Comparison of ENCODE assay signal across 11 cellular contexts in the genomic region with DNA sequence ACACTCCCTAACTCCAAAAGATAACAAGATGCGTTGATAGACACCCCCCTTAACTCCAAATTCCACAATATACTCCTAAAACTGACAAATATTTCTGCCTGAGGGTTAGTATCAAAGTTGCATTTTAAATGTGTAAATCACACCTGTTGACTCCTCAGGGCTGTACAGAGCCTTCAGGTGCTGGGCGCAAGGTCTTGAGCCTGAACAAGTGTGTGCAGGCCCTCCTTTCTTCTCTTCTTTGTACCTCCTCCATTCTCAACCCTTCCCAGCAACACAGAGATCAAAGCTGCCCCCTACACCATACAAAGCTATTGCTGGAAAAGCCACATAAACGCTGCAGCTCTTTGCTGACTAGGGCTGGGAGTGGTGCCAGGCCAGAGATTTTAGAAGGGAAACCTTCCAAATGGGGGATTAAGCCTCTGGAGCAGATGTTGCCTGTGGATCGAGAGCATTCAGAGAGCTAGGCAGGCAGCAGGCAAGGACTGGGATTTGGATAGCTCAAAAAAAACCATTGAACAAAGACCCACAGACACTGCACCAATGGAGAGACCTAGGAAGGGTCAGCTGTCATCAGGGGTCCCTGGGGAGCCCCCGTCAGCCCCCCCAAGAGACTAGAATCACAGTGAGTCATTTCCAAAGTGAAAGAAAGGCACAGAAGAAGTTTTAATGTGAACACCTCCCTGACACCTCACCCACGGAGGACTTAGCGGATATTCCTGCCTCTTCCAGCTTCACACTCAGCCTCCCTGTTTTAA. TPM values are rescaled to one million over a fixed set of nuclear protein-coding genes. Genes with fewer than 3 reads are reported as not detected.
DNase-seq lines count a peak whose midpoint lies in the region; ATAC-seq and TF ChIP-seq lines count a peak whose summit lies in the region.
"Had no signal": no experiment of that assay in that cellular context is flagged by ENCODE, and none has a peak within 500 bp of the region (broad histone marks: within the 10 kb centered on the region; RNA-seq: fewer than 3 reads in every experiment).

No MANE protein-coding gene starts in this region.

- H3F3A ChIP-seq in smooth muscle cell (ENCODE audit: low read depth), result peaks cover 12% of the 10 kb centered on the region

- H3K27ac ChIP-seq in SJCRH30 (peak overlapping the region; percentile 56), smooth muscle cell (ENCODE audit: low read depth) (peak overlapping the region; percentile 59)

- no peaks in the 10 kb centered on the region for H3K27me3 ChIP-seq in SJCRH30
- no peaks in the 10 kb centered on the region for H3K27me3 ChIP-seq in smooth muscle cell (ENCODE audit: low read depth)

- peak overlapping the region; percentile 21 for H2AFZ ChIP-seq in smooth muscle cell (ENCODE audit: low read depth)

- H3K9me3 ChIP-seq in SJCRH30 (replicated peaks), result no peaks in the 10 kb centered on the region
- no peaks in the 10 kb centered on the region for H3K9me3 ChIP-seq in smooth muscle cell (replicated peaks; ENCODE audit: low read depth)

- H3K4me3 Mint-ChIP-seq in glutamatergic neuron (ENCODE audit: unreplicated experiment), result no peak overlapping the region

- peak overlapping the region; percentile 79 for H3K4me2 ChIP-seq in smooth muscle cell

- no peaks in the 10 kb centered on the region for H4K20me1 ChIP-seq in smooth muscle cell (ENCODE audit: low read depth)

- peak overlapping the region; percentile 60 for H3K27ac Mint-ChIP-seq in glutamatergic neuron (ENCODE audit: unreplicated experiment)

- no peaks in the 10 kb centered on the region for H3K79me2 ChIP-seq in smooth muscle cell (ENCODE audit: low read depth)

- peaks cover 15% of the 10 kb centered on the region for H3K4me1 ChIP-seq in SJCRH30
- H3K4me1 ChIP-seq in smooth muscle cell (ENCODE audit: low read depth), result peaks cover 18% of the 10 kb centered on the region

- WGBS in smooth muscle cell (ENCODE audit: low lambda C conversion rate), result 53% methylated on average over 7 of the region's 7 CpGs

- peaks cover 19% of the 10 kb centered on the region for H3K4me1 Mint-ChIP-seq in glutamatergic neuron (ENCODE audit: low read depth, unreplicated experiment)

- H3K9ac ChIP-seq in smooth muscle cell (ENCODE audit: low read depth), result peak overlapping the region; percentile 22

- peaks cover 1% of the 10 kb centered on the region for H3K9me3 Mint-ChIP-seq in glutamatergic neuron (ENCODE audit: unreplicated experiment)

- H3K4me3 ChIP-seq in GM12865 (ENCODE audit: low read depth, low read length) (no peak overlapping the region), SJCRH30 (peak overlapping the region; percentile 30), smooth muscle cell (peak overlapping the region; percentile 17)

- H3K36me3 ChIP-seq in SJCRH30, result no peaks in the 10 kb centered on the region
- no peaks in the 10 kb centered on the region for H3K36me3 ChIP-seq in smooth muscle cell (ENCODE audit: low read depth)

- no peaks in the 10 kb centered on the region for H3K36me3 Mint-ChIP-seq in glutamatergic neuron (ENCODE audit: unreplicated experiment)

- no peak for ATAC-seq in GM18909 (IDR thresholded peaks at IDR 0.05; ENCODE audit: poor library complexity, unreplicated experiment)
- ATAC-seq in GM18858 (IDR thresholded peaks at IDR 0.05; ENCODE audit: unreplicated experiment), result no peak

- TF ChIP-seq CTCF in GM12865 (IDR thresholded peaks at IDR 0.05; ENCODE audit: insufficient read depth, low read depth, low read length, missing control alignments), result no peak
- TF ChIP-seq CTCF in glutamatergic neuron (IDR thresholded peaks at IDR 0.05; ENCODE audit: partially characterized antibody, unreplicated experiment), result no peak
- no peak for TF ChIP-seq CTCF in smooth muscle cell (IDR thresholded peaks at IDR 0.05; ENCODE audit: borderline replicate concordance, insufficient read depth, poor library complexity, severe bottlenecking)

- DNase-seq in GM12865 (ENCODE audit: low read depth), result peak; percentile 47
- DNase-seq in SJCRH30, result peak; percentile 91 to 97
- peak; percentile 64 for DNase-seq in glutamatergic neuron
- DNase-seq in smooth muscle cell (lab: John Stamatoyannopoulos, UW; ENCODE audit: unreplicated experiment), result peak; percentile 25
- DNase-seq in iPS-NIHi11 (ENCODE audit: low spot score), result no peak
- no peak for DNase-seq in SW480 (ENCODE audit: low spot score)
- DNase-seq: activated CD4-positive, alpha-beta T cell treated with anti-CD3 and anti-CD28 coated beads, Interleukin-2, amount 50 U/mL, for 4 hours; DMS53; NCI-H2227 treated with DMSO at 0.1 percent for 48 hours had no signal

- H3K27me3 Mint-ChIP-seq in glutamatergic neuron (ENCODE audit: unreplicated experiment), result peaks cover 2% of the 10 kb centered on the region

RNA-seq across cellular contexts. Expression of a gene that starts 18.3 kb away (rescaled TPM):
- total RNA-seq in SJCRH30 (2014; rRNA removed; shearing (Covaris generic)), result 5.2 and 5.9 TPM in 2 replicates
- total RNA-seq in glutamatergic neuron (ENCODE audit: unreplicated experiment), result 106 TPM
- total RNA-seq in smooth muscle cell, result 20.3 and 25.9 TPM in 2 replicates
- 14.4 and 15.8 TPM in 2 replicates for polyA plus RNA-seq in smooth muscle cell

RNA-seq across cellular contexts. Expression of a gene that starts 18.4 kb away (rescaled TPM):
- total RNA-seq in SJCRH30 (2014; rRNA removed; shearing (Covaris generic)), result 0.06 and 0.25 TPM in 2 replicates
- total RNA-seq in glutamatergic neuron (ENCODE audit: unreplicated experiment) (7.8 TPM), smooth muscle cell (not detected in 2 replicates)
- polyA plus RNA-seq in smooth muscle cell, result not detected in 2 replicates

Comparison
In these comparisons a context has a peak if more than half of its experiments do, and no peak if none do; other contexts are left out.
1. DNase-seq: peak in GM12865 (single experiment), SJCRH30 (2 of 2), glutamatergic neuron (single experiment) and smooth muscle cell (single experiment); none in iPS-NIHi11 (single experiment) and SW480 (single experiment).